Comparison of ENCODE assay signal across 8 cellular contexts in genomic region chr20:33995053-33995816, GRCh38. TPM values are rescaled to one million over a fixed set of nuclear protein-coding genes. Genes with fewer than 3 reads are reported as not detected.
DNase-seq lines count a peak whose midpoint lies in the region; ATAC-seq and TF ChIP-seq lines count a peak whose summit lies in the region.

No MANE protein-coding gene starts in this region.

- H3K4me3 Mint-ChIP-seq in nephron, result peak overlapping the region; percentile 91 to 96 (median 93)

- intact Hi-C loops in dorsolateral prefrontal cortex (cut with DNase I), result loop anchor here (2.0 to 10.0 kb wide), 3 partner anchors 74 to 260 kb away; partner anchors contain the start of genes CHMP4B (in 2 of the 2) and ZNF341 (in 1 of the 2)
- intact Hi-C loops in head of caudate nucleus (cut with DNase I), result loop anchor here (10.0 kb wide), 2 partner anchors 70 to 260 kb away; partner anchors contain the start of gene ZNF341

- H3K36me3 ChIP-seq in GM06990 (ENCODE audit: control insufficient read depth, insufficient read depth, low read length) (no peaks in the 10 kb centered on the region; the same call in 1 of the 2 replicates), NT2/D1 (ENCODE audit: insufficient read depth, insufficient read length, low read length) (peaks cover 11% of the 10 kb centered on the region)

- TF ChIP-seq CTCF in GM06990 (IDR thresholded peaks at IDR 0.05; ENCODE audit: insufficient read depth, low read length, poor library complexity, severe bottlenecking) (no peak), dorsolateral prefrontal cortex (IDR thresholded peaks at IDR 0.05 in 54 of 56, conservative IDR thresholded peaks at IDR 0.05 in 2 of 56; ENCODE audit: low read depth in 1 of 56, partially characterized antibody in 56 of 56) (no peak), nephron (IDR thresholded peaks at IDR 0.05; ENCODE audit: unreplicated experiment in 3 of 3) (no peak)

- peak overlapping the region; percentile 95 for H3K9ac ChIP-seq in NT2/D1 (ENCODE audit: insufficient read length, low read depth)

- peaks cover 66% of the 10 kb centered on the region for H3K4me1 Mint-ChIP-seq in nephron

- H3K4me3 ChIP-seq in GM06990 (replicated peaks; ENCODE audit: low read depth, low read length), result peak overlapping the region; percentile 85
- H3K4me3 ChIP-seq in NT2/D1 (ENCODE audit: insufficient read length, low read depth), result peak overlapping the region; percentile 92
- peak overlapping the region; percentile 77 to 99 (median 93) for H3K4me3 ChIP-seq in dorsolateral prefrontal cortex

- no peak for ATAC-seq in GM19324 (IDR thresholded peaks at IDR 0.05; ENCODE audit: low FRiP score, unreplicated experiment)

- no peak for DNase-seq in GM06990 (ENCODE audit: extremely low read depth, insufficient read length)
- no peak for DNase-seq in NT2/D1 (ENCODE audit: low read depth, low spot score)
- no peak for DNase-seq in dorsolateral prefrontal cortex
- DNase-seq in GM19238 (ENCODE audit: insufficient read length, low spot score), result no peak
- no peak for DNase-seq in head of caudate nucleus
- no peak for DNase-seq in NCI-H526 treated with DMSO at 0.1 percent for 48 hours (lab: John Stamatoyannopoulos, UW)

- peak overlapping the region in 39 of 59 donors; percentile 94 to 99 (median 97) for H3K27ac ChIP-seq in dorsolateral prefrontal cortex

- H3K9me3 Mint-ChIP-seq in nephron, result no peaks in the 10 kb centered on the region

- H3K9me3 ChIP-seq in NT2/D1 (ENCODE audit: insufficient read depth, low read length), result no peaks in the 10 kb centered on the region

- H3K36me3 Mint-ChIP-seq in nephron (ENCODE audit: low read depth), result peaks cover 4% of the 10 kb centered on the region

- H3K4me1 ChIP-seq in NT2/D1 (ENCODE audit: insufficient read depth, insufficient read length), result peaks cover 8% of the 10 kb centered on the region

- H3K27me3 ChIP-seq in GM06990 (replicated peaks; ENCODE audit: control insufficient read depth, insufficient read depth, low read length), result no peaks in the 10 kb centered on the region
- H3K27me3 ChIP-seq in NT2/D1 (ENCODE audit: insufficient read depth, insufficient read length), result no peaks in the 10 kb centered on the region
- no peaks in the 10 kb centered on the region for H3K27me3 ChIP-seq in dorsolateral prefrontal cortex

- H3K27me3 Mint-ChIP-seq in nephron (ENCODE audit: low read depth), result no peaks in the 10 kb centered on the region

- H3K27ac Mint-ChIP-seq in nephron, result peak overlapping the region; percentile 90 to 97 (median 93)

RNA-seq across cellular contexts. Expression of gene RALY, which starts 1.5 kb away (rescaled TPM):
- total RNA-seq in dorsolateral prefrontal cortex, result 100 to 1,000 TPM in 2 of 120 experiments, 10 to 100 TPM in 118; 61.1 to 134 (median 75.9) TPM
